ENCODE assay signal across 28 cellular contexts in genomic region chr3:31455524-31455923, GRCh38.
"Had no signal": no experiment of that assay in that cellular context is flagged by ENCODE, and none has a peak within 500 bp of the region (broad histone marks: within the 10 kb centered on the region; RNA-seq: fewer than 3 reads in every experiment).

No MANE protein-coding gene starts in this region.

- H3K9me3 Mint-ChIP-seq: effector memory CD8-positive, alpha-beta T cell; endodermal cell had no signal

- H3K4me1 Mint-ChIP-seq: endodermal cell, mesothelial cell of epicardium had no signal

- H3K36me3 Mint-ChIP-seq: mesothelial cell of epicardium; naive thymus-derived CD8-positive, alpha-beta T cell had no signal

- H3K27me3 ChIP-seq: esophagus squamous epithelium, gastrocnemius medialis, heart right ventricle had no signal

- H3K4me3 ChIP-seq: coronary artery, esophagus squamous epithelium, gastrocnemius medialis, heart right ventricle, left ventricle myocardium inferior, lower lobe of right lung, mucosa of descending colon had no signal

- H3K36me3 ChIP-seq: esophagus squamous epithelium, gastrocnemius medialis, heart right ventricle, left ventricle myocardium inferior, lower lobe of right lung had no signal

- H3K4me3 Mint-ChIP-seq: effector memory CD8-positive, alpha-beta T cell; endodermal cell; mesothelial cell of epicardium; naive thymus-derived CD8-positive, alpha-beta T cell had no signal

- H3K27ac Mint-ChIP-seq: endodermal cell, mesothelial cell of epicardium had no signal

- H3K9me3 ChIP-seq: esophagus squamous epithelium, gastrocnemius medialis, lower lobe of right lung, mucosa of descending colon had no signal

- FAIRE-seq: colon, endometrium, islet of Langerhans, keratinocyte had no signal

- H3K4me1 ChIP-seq: esophagus squamous epithelium, gastrocnemius medialis, heart right ventricle, left ventricle myocardium inferior, lower lobe of right lung had no signal

- DNase-seq: effector CD8-positive, alpha-beta T cell; effector memory CD8-positive, alpha-beta T cell; endodermal cell; erythroblast; esophagus squamous epithelium; foreskin fibroblast; foreskin melanocyte; gastrocnemius medialis; glutamatergic neuron; head of caudate nucleus; heart right ventricle; hippocampal formation; left cardiac atrium; left ventricle myocardium inferior; lower lobe of right lung; mesenchymal stem cell; mucosa of descending colon; naive B cell; naive thymus-derived CD8-positive, alpha-beta T cell had no signal

- H3K27ac ChIP-seq: coronary artery, epithelial cell of prostate, esophagus squamous epithelium, gastrocnemius medialis, heart right ventricle, left ventricle myocardium inferior, lower lobe of right lung had no signal

- ATAC-seq: effector memory CD8-positive, alpha-beta T cell; esophagus mucosa; gastrocnemius medialis; heart right ventricle; left cardiac atrium; left lobe of liver; lower lobe of right lung; mucosa of descending colon; naive thymus-derived CD8-positive, alpha-beta T cell had no signal
